Comparison of ENCODE assay signal across 1 cellular context in genomic region chr10:62380002-62380401, GRCh38.
A peak's percentile ranks its signal among the peaks of the same experiment; 100 is the strongest.
TF ChIP-seq lines count a peak whose summit lies in the region.

No MANE protein-coding gene starts in this region.

TF ChIP-seq in SK-N-SH, 30 proteins besides CTCF, POLR2A, EP300 and RAD21 (continued from another document):
- TF ChIP-seq RFX5 (IDR thresholded peaks at IDR 0.05; ENCODE audit: low read length) (no peak), SIN3A (IDR thresholded peaks at IDR 0.05; ENCODE audit: borderline replicate concordance, low read depth, low read length) (no peak), TCF12 (IDR thresholded peaks at IDR 0.05) (peak; percentile 65; the same call in 1 of the 2 replicates), CHD2 (IDR thresholded peaks at IDR 0.05; ENCODE audit: low read length, partially characterized antibody) (no peak), FOXM1 (IDR thresholded peaks at IDR 0.05; ENCODE audit: low read depth) (no peak), ELF1 (IDR thresholded peaks at IDR 0.05) (no peak), RCOR1 (IDR thresholded peaks at IDR 0.05; ENCODE audit: low read length) (no peak), POLR2AphosphoS5 (IDR thresholded peaks at IDR 0.05; ENCODE audit: low read depth, low read length) (no peak; the same call in 1 of the 2 replicates), MXI1 (IDR thresholded peaks at IDR 0.05; ENCODE audit: low read depth, low read length) (no peak), NRF1 (IDR thresholded peaks at IDR 0.05; ENCODE audit: low read depth, low read length) (no peak), SMC3 (IDR thresholded peaks at IDR 0.05; ENCODE audit: low read depth, low read length) (no peak), TEAD4 (IDR thresholded peaks at IDR 0.05; ENCODE audit: borderline replicate concordance, insufficient read depth) (peak; percentile 57; the same call in 1 of the 2 replicates), TAF1 (IDR thresholded peaks at IDR 0.05; ENCODE audit: borderline replicate concordance, low read depth, low read length) (no peak), YY1 (IDR thresholded peaks at IDR 0.05; ENCODE audit: low read depth) (no peak), FOSL2 (IDR thresholded peaks at IDR 0.05; ENCODE audit: borderline replicate concordance, low read depth) (peak; percentile 76; the same call in 1 of the 2 replicates)
- TF ChIP-seq, protein P1, sequence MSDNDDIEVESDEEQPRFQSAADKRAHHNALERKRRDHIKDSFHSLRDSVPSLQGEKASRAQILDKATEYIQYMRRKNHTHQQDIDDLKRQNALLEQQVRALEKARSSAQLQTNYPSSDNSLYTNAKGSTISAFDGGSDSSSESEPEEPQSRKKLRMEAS (IDR thresholded peaks at IDR 0.05; ENCODE audit: low read depth): no peak
